In genomic region chr6:30907758-30908591, GRCh38 we compare ENCODE assay signal across 1 cellular context.
A peak's percentile ranks its signal among the peaks of the same experiment; 100 is the strongest.
TF ChIP-seq lines count a peak whose summit lies in the region.

Gene GTF2H4 (plus strand): TSS chr6:30908207.

TF ChIP-seq in GM12878, 131 proteins besides CTCF, POLR2A, EP300 and RAD21 (continued from another document):
- TF ChIP-seq ZSCAN29 (IDR thresholded peaks at IDR 0.05) (peak; percentile 61; the same call in 1 of the 2 replicates), POLR2AphosphoS2 (IDR thresholded peaks at IDR 0.05; ENCODE audit: low read depth, low read length) (peak; percentile 40; the same call in 1 of the 2 replicates), RAD51 (IDR thresholded peaks at IDR 0.05) (no peak), SREBF1 (IDR thresholded peaks at IDR 0.05; ENCODE audit: low read length) (peak; percentile 93)
